ENCODE assay signal across 1 cellular context in the genomic region with DNA sequence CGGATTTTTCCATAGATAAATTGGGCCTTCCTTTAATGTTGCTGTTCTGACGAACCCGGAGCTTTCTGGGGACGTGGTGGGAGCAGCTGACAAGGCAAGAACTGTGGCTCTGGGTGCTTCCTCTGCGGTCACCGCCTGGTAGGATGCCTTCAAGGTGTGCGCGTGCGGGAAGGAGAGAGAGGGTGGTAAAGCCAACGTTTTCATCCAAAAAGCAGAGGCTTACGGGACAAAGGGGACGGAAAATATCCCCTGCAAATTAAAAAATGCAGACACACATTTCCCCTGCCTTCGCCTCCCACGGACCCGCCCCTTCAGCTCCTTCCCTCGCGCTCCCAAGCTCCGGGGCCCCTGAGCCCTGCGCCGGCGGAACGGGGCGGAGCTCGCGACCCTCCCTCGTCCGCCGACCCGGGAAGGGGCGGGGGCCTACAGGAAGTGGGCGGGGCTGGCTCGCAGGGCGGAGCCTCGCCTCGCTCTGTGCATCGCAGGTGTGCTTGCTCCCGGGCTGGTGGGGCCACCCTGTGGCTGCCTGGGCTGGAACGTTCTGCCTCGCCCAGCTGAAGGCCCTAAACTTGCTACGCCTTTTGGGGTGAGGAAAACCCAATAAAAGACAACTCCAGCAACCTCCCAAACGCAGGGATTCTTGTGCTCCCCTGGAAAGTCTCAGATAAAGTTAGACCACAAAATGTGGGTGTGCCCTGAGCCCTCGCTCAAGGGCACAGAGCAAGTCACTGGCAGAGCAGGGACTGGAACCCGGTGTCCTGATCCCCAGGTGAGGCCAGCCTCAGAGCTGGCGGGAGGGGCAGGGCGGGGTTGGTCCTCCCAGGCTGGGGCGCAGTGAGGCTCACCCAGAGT.
A peak's percentile ranks its signal among the peaks of the same experiment; 100 is the strongest.
TF ChIP-seq lines count a peak whose summit lies in the region.

No MANE protein-coding gene starts in this region.

TF ChIP-seq in HepG2, 621 proteins besides CTCF, POLR2A, EP300 and RAD21 (continued from another document and continues in another):
- TF ChIP-seq IRF9 (CRISPR knock-in tag; IDR thresholded peaks at IDR 0.05; ENCODE audit: borderline replicate concordance) (peak; percentile 91), NR2F6 (IDR thresholded peaks at IDR 0.05) (no peak), NR2F6 (CRISPR knock-in tag; IDR thresholded peaks at IDR 0.05) (peak; percentile 41; the same call in 1 of the 2 replicates), KDM5B (CRISPR knock-in tag; IDR thresholded peaks at IDR 0.05; ENCODE audit: borderline replicate concordance) (peak; percentile 54; the same call in 1 of the 2 replicates), EEA1 (CRISPR knock-in tag; IDR thresholded peaks at IDR 0.05; ENCODE audit: borderline replicate concordance) (peak; percentile 92; the same call in 1 of the 2 replicates), DNMT1 (CRISPR knock-in tag; IDR thresholded peaks at IDR 0.05) (peak; percentile 76), HNRNPUL1 (IDR thresholded peaks at IDR 0.05; ENCODE audit: low read depth, low read length) (no peak), ZNF558 (CRISPR knock-in tag; IDR thresholded peaks at IDR 0.05; ENCODE audit: borderline replicate concordance) (peak; percentile 69; the same call in 1 of the 2 replicates), HOXA7 (CRISPR knock-in tag; IDR thresholded peaks at IDR 0.05) (peak; percentile 59; the same call in 1 of the 2 replicates), ESRRA (CRISPR knock-in tag; IDR thresholded peaks at IDR 0.05; ENCODE audit: low read depth) (no peak), SKI (IDR thresholded peaks at IDR 0.05; ENCODE audit: partially characterized antibody) (no peak), SRSF9 (IDR thresholded peaks at IDR 0.05; ENCODE audit: borderline replicate concordance, insufficient read depth, low read depth, low read length, poor library complexity, severe bottlenecking) (no peak), ZNF484 (CRISPR knock-in tag; IDR thresholded peaks at IDR 0.05; ENCODE audit: borderline replicate concordance, low read depth) (no peak), ZNF564 (CRISPR knock-in tag; IDR thresholded peaks at IDR 0.05) (no peak), TEF (CRISPR knock-in tag; IDR thresholded peaks at IDR 0.05) (peak; percentile 72; the same call in 1 of the 2 replicates), ZBTB21 (CRISPR knock-in tag; IDR thresholded peaks at IDR 0.05) (no peak), SOX13 (IDR thresholded peaks at IDR 0.05) (no peak), SOX13 (CRISPR knock-in tag; conservative IDR thresholded peaks at IDR 0.05 in 1 of 2, IDR thresholded peaks at IDR 0.05 in 1 of 2) (peak in 1 of 2 experiments; percentile 55; a peak in 1 of 4 replicates), YY1 (IDR thresholded peaks at IDR 0.05; ENCODE audit: insufficient read depth, insufficient replicate concordance, low read depth, low read length) (peak; percentile 48), ZSCAN12 (CRISPR knock-in tag; IDR thresholded peaks at IDR 0.05) (peak; percentile 49; the same call in 1 of the 2 replicates), MXD1 (CRISPR knock-in tag; IDR thresholded peaks at IDR 0.05) (peak; percentile 51; the same call in 1 of the 2 replicates), NBN (conservative IDR thresholded peaks at IDR 0.05) (no peak), TRIM24 (CRISPR knock-in tag; IDR thresholded peaks at IDR 0.05) (no peak), ZNF333 (CRISPR knock-in tag; IDR thresholded peaks at IDR 0.05; ENCODE audit: borderline replicate concordance) (no peak), IRX3 (CRISPR knock-in tag; IDR thresholded peaks at IDR 0.05; ENCODE audit: borderline replicate concordance, low read depth) (no peak), STAT5B (CRISPR knock-in tag; IDR thresholded peaks at IDR 0.05) (no peak; the same call in 1 of the 2 replicates), ZNF720 (CRISPR knock-in tag; IDR thresholded peaks at IDR 0.05) (no peak), ZNF562 (CRISPR knock-in tag; IDR thresholded peaks at IDR 0.05; ENCODE audit: borderline replicate concordance) (no peak), ZSCAN25 (CRISPR knock-in tag; IDR thresholded peaks at IDR 0.05) (no peak), TARDBP (CRISPR knock-in tag; IDR thresholded peaks at IDR 0.05) (peak; percentile 66; the same call in 1 of the 2 replicates), TCF7L2 (IDR thresholded peaks at IDR 0.05; ENCODE audit: low read depth, low read length) (no peak), MYNN (CRISPR knock-in tag; IDR thresholded peaks at IDR 0.05; ENCODE audit: low read depth) (peak; percentile 59; the same call in 1 of the 2 replicates), ZNF280B (CRISPR knock-in tag; IDR thresholded peaks at IDR 0.05; ENCODE audit: borderline replicate concordance) (peak; percentile 58; the same call in 1 of the 2 replicates), SATB2 (CRISPR knock-in tag; IDR thresholded peaks at IDR 0.05) (0 out of 2 replicates have a peak, but pooled peaks have one; percentile 78), E2F2 (CRISPR knock-in tag; IDR thresholded peaks at IDR 0.05; ENCODE audit: borderline replicate concordance) (0 out of 2 replicates have a peak, but pooled peaks have one; percentile 71), MTF1 (CRISPR knock-in tag; IDR thresholded peaks at IDR 0.05) (peak; percentile 28; the same call in 1 of the 2 replicates), ZKSCAN5 (CRISPR knock-in tag; IDR thresholded peaks at IDR 0.05) (no peak)
- TF ChIP-seq, protein P1, sequence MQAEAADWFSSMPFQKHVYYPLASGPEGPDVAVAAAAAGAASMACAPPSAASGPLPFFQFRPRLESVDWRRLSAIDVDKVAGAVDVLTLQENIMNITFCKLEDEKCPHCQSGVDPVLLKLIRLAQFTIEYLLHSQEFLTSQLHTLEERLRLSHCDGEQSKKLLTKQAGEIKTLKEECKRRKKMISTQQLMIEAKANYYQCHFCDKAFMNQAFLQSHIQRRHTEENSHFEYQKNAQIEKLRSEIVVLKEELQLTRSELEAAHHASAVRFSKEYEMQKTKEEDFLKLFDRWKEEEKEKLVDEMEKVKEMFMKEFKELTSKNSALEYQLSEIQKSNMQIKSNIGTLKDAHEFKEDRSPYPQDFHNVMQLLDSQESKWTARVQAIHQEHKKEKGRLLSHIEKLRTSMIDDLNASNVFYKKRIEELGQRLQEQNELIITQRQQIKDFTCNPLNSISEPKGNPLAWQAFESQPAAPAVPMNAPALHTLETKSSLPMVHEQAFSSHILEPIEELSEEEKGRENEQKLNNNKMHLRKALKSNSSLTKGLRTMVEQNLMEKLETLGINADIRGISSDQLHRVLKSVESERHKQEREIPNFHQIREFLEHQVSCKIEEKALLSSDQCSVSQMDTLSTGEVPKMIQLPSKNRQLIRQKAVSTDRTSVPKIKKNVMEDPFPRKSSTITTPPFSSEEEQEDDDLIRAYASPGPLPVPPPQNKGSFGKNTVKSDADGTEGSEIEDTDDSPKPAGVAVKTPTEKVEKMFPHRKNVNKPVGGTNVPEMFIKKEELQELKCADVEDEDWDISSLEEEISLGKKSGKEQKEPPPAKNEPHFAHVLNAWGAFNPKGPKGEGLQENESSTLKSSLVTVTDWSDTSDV (CRISPR knock-in tag; IDR thresholded peaks at IDR 0.05) = peak; percentile 58; the same call in 1 of the 2 replicates
- TF ChIP-seq, protein P2, sequence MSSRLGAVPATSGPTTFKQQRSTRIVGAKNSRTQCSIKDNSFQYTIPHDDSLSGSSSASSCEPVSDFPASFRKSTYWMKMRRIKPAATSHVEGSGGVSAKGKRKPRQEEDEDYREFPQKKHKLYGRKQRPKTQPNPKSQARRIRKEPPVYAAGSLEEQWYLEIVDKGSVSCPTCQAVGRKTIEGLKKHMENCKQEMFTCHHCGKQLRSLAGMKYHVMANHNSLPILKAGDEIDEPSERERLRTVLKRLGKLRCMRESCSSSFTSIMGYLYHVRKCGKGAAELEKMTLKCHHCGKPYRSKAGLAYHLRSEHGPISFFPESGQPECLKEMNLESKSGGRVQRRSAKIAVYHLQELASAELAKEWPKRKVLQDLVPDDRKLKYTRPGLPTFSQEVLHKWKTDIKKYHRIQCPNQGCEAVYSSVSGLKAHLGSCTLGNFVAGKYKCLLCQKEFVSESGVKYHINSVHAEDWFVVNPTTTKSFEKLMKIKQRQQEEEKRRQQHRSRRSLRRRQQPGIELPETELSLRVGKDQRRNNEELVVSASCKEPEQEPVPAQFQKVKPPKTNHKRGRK (CRISPR knock-in tag; IDR thresholded peaks at IDR 0.05) = no peak
- TF ChIP-seq, protein P3, sequence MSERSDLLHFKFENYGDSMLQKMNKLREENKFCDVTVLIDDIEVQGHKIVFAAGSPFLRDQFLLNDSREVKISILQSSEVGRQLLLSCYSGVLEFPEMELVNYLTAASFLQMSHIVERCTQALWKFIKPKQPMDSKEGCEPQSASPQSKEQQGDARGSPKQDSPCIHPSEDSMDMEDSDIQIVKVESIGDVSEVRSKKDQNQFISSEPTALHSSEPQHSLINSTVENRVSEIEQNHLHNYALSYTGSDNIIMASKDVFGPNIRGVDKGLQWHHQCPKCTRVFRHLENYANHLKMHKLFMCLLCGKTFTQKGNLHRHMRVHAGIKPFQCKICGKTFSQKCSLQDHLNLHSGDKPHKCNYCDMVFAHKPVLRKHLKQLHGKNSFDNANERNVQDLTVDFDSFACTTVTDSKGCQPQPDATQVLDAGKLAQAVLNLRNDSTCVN (CRISPR knock-in tag; IDR thresholded peaks at IDR 0.05; ENCODE audit: borderline replicate concordance) = 0 out of 2 replicates have a peak, but pooled peaks have one; percentile 76
- TF ChIP-seq, protein P4, sequence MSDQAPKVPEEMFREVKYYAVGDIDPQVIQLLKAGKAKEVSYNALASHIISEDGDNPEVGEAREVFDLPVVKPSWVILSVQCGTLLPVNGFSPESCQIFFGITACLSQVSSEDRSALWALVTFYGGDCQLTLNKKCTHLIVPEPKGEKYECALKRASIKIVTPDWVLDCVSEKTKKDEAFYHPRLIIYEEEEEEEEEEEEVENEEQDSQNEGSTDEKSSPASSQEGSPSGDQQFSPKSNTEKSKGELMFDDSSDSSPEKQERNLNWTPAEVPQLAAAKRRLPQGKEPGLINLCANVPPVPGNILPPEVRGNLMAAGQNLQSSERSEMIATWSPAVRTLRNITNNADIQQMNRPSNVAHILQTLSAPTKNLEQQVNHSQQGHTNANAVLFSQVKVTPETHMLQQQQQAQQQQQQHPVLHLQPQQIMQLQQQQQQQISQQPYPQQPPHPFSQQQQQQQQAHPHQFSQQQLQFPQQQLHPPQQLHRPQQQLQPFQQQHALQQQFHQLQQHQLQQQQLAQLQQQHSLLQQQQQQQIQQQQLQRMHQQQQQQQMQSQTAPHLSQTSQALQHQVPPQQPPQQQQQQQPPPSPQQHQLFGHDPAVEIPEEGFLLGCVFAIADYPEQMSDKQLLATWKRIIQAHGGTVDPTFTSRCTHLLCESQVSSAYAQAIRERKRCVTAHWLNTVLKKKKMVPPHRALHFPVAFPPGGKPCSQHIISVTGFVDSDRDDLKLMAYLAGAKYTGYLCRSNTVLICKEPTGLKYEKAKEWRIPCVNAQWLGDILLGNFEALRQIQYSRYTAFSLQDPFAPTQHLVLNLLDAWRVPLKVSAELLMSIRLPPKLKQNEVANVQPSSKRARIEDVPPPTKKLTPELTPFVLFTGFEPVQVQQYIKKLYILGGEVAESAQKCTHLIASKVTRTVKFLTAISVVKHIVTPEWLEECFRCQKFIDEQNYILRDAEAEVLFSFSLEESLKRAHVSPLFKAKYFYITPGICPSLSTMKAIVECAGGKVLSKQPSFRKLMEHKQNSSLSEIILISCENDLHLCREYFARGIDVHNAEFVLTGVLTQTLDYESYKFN (CRISPR knock-in tag; conservative IDR thresholded peaks at IDR 0.05) = peak; percentile 65
